ENCODE assay signal across 1 cellular context in the genomic region with DNA sequence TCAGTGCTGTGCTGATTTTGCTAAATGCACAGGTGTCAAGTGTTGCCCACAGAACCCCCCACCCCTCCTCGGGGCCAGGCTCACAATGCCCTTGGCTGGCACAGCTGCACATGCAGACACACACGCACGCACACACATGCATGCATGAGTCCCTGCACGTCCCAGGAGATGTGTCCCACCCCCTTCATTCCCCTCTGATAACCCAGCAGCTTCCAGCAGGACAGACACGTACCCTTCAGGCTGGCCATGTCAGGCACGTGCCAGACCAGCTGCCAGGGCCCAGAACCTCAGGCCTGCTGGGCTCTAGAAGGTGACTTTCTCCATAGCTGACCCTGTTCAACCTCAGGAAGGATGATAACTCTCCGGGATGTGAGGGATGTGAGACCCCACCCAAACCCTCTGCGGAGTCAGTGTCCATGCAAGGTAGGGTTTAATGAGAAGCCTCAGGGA.
TF ChIP-seq lines count a peak whose summit lies in the region.

No MANE protein-coding gene starts in this region.

TF ChIP-seq in HepG2, 621 proteins besides CTCF, POLR2A, EP300 and RAD21:
- peak; percentile 56 for TF ChIP-seq POLR2AphosphoS5 (IDR thresholded peaks at IDR 0.05; ENCODE audit: low read depth, low read length)
- peak; percentile 47; the same call in 1 of the 2 replicates for TF ChIP-seq POLR2G (IDR thresholded peaks at IDR 0.05; ENCODE audit: low read depth, low read length)
- TF ChIP-seq ZNF670 (CRISPR knock-in tag; IDR thresholded peaks at IDR 0.05; ENCODE audit: borderline replicate concordance) = 0 out of 2 replicates have a peak, but pooled peaks have one; percentile 43
- TF ChIP-seq HOXA3 (CRISPR knock-in tag; IDR thresholded peaks at IDR 0.05) = peak; percentile 33; the same call in 1 of the 2 replicates
- TF ChIP-seq ZNF75D (CRISPR knock-in tag; IDR thresholded peaks at IDR 0.05; ENCODE audit: borderline replicate concordance) = no peak
- TF ChIP-seq ZNF333 (CRISPR knock-in tag; IDR thresholded peaks at IDR 0.05; ENCODE audit: borderline replicate concordance) = peak; percentile 60; the same call in 1 of the 2 replicates
- TF ChIP-seq, protein P1, sequence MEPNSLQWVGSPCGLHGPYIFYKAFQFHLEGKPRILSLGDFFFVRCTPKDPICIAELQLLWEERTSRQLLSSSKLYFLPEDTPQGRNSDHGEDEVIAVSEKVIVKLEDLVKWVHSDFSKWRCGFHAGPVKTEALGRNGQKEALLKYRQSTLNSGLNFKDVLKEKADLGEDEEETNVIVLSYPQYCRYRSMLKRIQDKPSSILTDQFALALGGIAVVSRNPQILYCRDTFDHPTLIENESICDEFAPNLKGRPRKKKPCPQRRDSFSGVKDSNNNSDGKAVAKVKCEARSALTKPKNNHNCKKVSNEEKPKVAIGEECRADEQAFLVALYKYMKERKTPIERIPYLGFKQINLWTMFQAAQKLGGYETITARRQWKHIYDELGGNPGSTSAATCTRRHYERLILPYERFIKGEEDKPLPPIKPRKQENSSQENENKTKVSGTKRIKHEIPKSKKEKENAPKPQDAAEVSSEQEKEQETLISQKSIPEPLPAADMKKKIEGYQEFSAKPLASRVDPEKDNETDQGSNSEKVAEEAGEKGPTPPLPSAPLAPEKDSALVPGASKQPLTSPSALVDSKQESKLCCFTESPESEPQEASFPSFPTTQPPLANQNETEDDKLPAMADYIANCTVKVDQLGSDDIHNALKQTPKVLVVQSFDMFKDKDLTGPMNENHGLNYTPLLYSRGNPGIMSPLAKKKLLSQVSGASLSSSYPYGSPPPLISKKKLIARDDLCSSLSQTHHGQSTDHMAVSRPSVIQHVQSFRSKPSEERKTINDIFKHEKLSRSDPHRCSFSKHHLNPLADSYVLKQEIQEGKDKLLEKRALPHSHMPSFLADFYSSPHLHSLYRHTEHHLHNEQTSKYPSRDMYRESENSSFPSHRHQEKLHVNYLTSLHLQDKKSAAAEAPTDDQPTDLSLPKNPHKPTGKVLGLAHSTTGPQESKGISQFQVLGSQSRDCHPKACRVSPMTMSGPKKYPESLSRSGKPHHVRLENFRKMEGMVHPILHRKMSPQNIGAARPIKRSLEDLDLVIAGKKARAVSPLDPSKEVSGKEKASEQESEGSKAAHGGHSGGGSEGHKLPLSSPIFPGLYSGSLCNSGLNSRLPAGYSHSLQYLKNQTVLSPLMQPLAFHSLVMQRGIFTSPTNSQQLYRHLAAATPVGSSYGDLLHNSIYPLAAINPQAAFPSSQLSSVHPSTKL (CRISPR knock-in tag; IDR thresholded peaks at IDR 0.05) = no peak
- 0 out of 2 replicates have a peak, but pooled peaks have one; percentile 58 for TF ChIP-seq ZNF776 (CRISPR knock-in tag; IDR thresholded peaks at IDR 0.05)
- TF ChIP-seq ZNF546 (CRISPR knock-in tag; conservative IDR thresholded peaks at IDR 0.05) = 0 out of 2 replicates have a peak, but pooled peaks have one; percentile 35
- peak; percentile 95 for TF ChIP-seq AKAP8 (CRISPR knock-in tag; IDR thresholded peaks at IDR 0.05)
- TF ChIP-seq ZNF563 (CRISPR knock-in tag; IDR thresholded peaks at IDR 0.05) = no peak
- no peak for TF ChIP-seq ZFP41 (CRISPR knock-in tag; IDR thresholded peaks at IDR 0.05; ENCODE audit: borderline replicate concordance)
- peak; percentile 91 for TF ChIP-seq HNRNPL (IDR thresholded peaks at IDR 0.05; ENCODE audit: low read depth, low read length)
- TF ChIP-seq, protein P2, sequence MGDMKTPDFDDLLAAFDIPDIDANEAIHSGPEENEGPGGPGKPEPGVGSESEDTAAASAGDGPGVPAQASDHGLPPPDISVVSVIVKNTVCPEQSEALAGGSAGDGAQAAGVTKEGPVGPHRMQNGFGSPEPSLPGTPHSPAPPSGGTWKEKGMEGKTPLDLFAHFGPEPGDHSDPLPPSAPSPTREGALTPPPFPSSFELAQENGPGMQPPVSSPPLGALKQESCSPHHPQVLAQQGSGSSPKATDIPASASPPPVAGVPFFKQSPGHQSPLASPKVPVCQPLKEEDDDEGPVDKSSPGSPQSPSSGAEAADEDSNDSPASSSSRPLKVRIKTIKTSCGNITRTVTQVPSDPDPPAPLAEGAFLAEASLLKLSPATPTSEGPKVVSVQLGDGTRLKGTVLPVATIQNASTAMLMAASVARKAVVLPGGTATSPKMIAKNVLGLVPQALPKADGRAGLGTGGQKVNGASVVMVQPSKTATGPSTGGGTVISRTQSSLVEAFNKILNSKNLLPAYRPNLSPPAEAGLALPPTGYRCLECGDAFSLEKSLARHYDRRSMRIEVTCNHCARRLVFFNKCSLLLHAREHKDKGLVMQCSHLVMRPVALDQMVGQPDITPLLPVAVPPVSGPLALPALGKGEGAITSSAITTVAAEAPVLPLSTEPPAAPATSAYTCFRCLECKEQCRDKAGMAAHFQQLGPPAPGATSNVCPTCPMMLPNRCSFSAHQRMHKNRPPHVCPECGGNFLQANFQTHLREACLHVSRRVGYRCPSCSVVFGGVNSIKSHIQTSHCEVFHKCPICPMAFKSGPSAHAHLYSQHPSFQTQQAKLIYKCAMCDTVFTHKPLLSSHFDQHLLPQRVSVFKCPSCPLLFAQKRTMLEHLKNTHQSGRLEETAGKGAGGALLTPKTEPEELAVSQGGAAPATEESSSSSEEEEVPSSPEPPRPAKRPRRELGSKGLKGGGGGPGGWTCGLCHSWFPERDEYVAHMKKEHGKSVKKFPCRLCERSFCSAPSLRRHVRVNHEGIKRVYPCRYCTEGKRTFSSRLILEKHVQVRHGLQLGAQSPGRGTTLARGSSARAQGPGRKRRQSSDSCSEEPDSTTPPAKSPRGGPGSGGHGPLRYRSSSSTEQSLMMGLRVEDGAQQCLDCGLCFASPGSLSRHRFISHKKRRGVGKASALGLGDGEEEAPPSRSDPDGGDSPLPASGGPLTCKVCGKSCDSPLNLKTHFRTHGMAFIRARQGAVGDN (CRISPR knock-in tag; IDR thresholded peaks at IDR 0.05) = peak; percentile 77
- TF ChIP-seq ZNF160 (CRISPR knock-in tag; IDR thresholded peaks at IDR 0.05) = peak; percentile 68; the same call in 1 of the 2 replicates
- 0 out of 2 replicates have a peak, but pooled peaks have one; percentile 36 for TF ChIP-seq MED1 (CRISPR knock-in tag; IDR thresholded peaks at IDR 0.05)
- TF ChIP-seq ZC3H13 (CRISPR knock-in tag; IDR thresholded peaks at IDR 0.05) = peak; percentile 63; the same call in 1 of the 2 replicates
- TF ChIP-seq, protein P3, sequence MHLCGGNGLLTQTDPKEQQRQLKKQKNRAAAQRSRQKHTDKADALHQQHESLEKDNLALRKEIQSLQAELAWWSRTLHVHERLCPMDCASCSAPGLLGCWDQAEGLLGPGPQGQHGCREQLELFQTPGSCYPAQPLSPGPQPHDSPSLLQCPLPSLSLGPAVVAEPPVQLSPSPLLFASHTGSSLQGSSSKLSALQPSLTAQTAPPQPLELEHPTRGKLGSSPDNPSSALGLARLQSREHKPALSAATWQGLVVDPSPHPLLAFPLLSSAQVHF (CRISPR knock-in tag; IDR thresholded peaks at IDR 0.05) = 0 out of 2 replicates have a peak, but pooled peaks have one; percentile 45
- TF ChIP-seq ZNF816 (CRISPR knock-in tag; IDR thresholded peaks at IDR 0.05; ENCODE audit: borderline replicate concordance) = 0 out of 2 replicates have a peak, but pooled peaks have one; percentile 52
- no peak for TF ChIP-seq ZNF792 (CRISPR knock-in tag; IDR thresholded peaks at IDR 0.05)
- no peak for TF ChIP-seq ARHGAP35 (CRISPR knock-in tag; IDR thresholded peaks at IDR 0.05; ENCODE audit: borderline replicate concordance)
- TF ChIP-seq, protein P4, sequence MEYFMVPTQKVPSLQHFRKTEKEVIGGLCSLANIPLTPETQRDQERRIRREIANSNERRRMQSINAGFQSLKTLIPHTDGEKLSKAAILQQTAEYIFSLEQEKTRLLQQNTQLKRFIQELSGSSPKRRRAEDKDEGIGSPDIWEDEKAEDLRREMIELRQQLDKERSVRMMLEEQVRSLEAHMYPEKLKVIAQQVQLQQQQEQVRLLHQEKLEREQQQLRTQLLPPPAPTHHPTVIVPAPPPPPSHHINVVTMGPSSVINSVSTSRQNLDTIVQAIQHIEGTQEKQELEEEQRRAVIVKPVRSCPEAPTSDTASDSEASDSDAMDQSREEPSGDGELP (IDR thresholded peaks at IDR 0.05; ENCODE audit: borderline replicate concordance, low read depth) = 0 out of 2 replicates have a peak, but pooled peaks have one; percentile 12
- TF ChIP-seq MEIS1 (CRISPR knock-in tag; IDR thresholded peaks at IDR 0.05; ENCODE audit: borderline replicate concordance) = no peak
- TF ChIP-seq BHLHE40 (IDR thresholded peaks at IDR 0.05; ENCODE audit: low read length) = peak; percentile 72
- 0 out of 2 replicates have a peak, but pooled peaks have one; percentile 41 for TF ChIP-seq ATF7-NPFF (CRISPR knock-in tag; IDR thresholded peaks at IDR 0.05; ENCODE audit: low read depth)
- peak; percentile 96 for TF ChIP-seq AGO1 (IDR thresholded peaks at IDR 0.05; ENCODE audit: low read depth, low read length, poor library complexity, severe bottlenecking)
- 0 out of 2 replicates have a peak, but pooled peaks have one; percentile 51 for TF ChIP-seq ZNF572 (CRISPR knock-in tag; IDR thresholded peaks at IDR 0.05)
- 0 out of 2 replicates have a peak, but pooled peaks have one; percentile 29 for TF ChIP-seq MYC (CRISPR knock-in tag; IDR thresholded peaks at IDR 0.05; ENCODE audit: borderline replicate concordance)
- TF ChIP-seq ZFYVE20 (CRISPR knock-in tag; IDR thresholded peaks at IDR 0.05; ENCODE audit: borderline replicate concordance, low read depth) = no peak
- TF ChIP-seq, protein P5, sequence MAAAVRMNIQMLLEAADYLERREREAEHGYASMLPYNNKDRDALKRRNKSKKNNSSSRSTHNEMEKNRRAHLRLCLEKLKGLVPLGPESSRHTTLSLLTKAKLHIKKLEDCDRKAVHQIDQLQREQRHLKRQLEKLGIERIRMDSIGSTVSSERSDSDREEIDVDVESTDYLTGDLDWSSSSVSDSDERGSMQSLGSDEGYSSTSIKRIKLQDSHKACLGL (CRISPR knock-in tag; IDR thresholded peaks at IDR 0.05) = 0 out of 2 replicates have a peak, but pooled peaks have one; percentile 29
- peak; percentile 58 for TF ChIP-seq HNRNPLL (IDR thresholded peaks at IDR 0.05; ENCODE audit: low read depth, low read length, poor library complexity, severe bottlenecking)
- no peak for TF ChIP-seq ZNF589 (CRISPR knock-in tag; conservative IDR thresholded peaks at IDR 0.05)
